Comparison of ENCODE assay signal across 8 cellular contexts in genomic region chr3:99532246-99532645, GRCh38.
DNase-seq lines count a peak whose midpoint lies in the region; ATAC-seq and TF ChIP-seq lines count a peak whose summit lies in the region.

No MANE protein-coding gene starts in this region.

- no peaks in the 10 kb centered on the region for H3K9me3 Mint-ChIP-seq in activated CD4-positive, alpha-beta memory T cell treated with anti-CD3 and anti-CD28 coated beads for 36 hours
- H3K9me3 Mint-ChIP-seq in activated CD4-positive, alpha-beta memory T cell treated with anti-CD3 and anti-CD28 coated beads, Interleukin-2, amount 10 ng/mL, durations not matched to agents 7 days and 5 days, result no peaks in the 10 kb centered on the region

- CTCF ChIA-PET in activated CD4-positive, alpha-beta memory T cell treated with anti-CD3 and anti-CD28 coated beads for 36 hours (lab: Charles Lee), result interaction anchor here (0.7 to 1.1 kb wide), 2 partner anchors 109 to 320 kb away, joined by 3 read pairs; no protein-coding TSS in a partner anchor
- CTCF ChIA-PET in activated CD4-positive, alpha-beta memory T cell treated with anti-CD3 and anti-CD28 coated beads, Interleukin-2, amount 10 ng/mL, durations not matched to agents 7 days and 5 days (lab: Charles Lee), result interaction anchor here (0.7 to 0.8 kb wide), 2 partner anchors 12 to 18 kb away, joined by 3 read pairs; no protein-coding TSS in a partner anchor

- H3K4ac ChIP-seq in mesenchymal stem cell (ENCODE audit: low read depth in 1 of 2, low read length in 2 of 2), result no peak overlapping the region

- POLR2A ChIA-PET in activated CD4-positive, alpha-beta memory T cell treated with anti-CD3 and anti-CD28 coated beads for 36 hours (lab: Charles Lee), result no interaction called here
- POLR2A ChIA-PET in activated CD4-positive, alpha-beta memory T cell treated with anti-CD3 and anti-CD28 coated beads, Interleukin-2, amount 10 ng/mL, durations not matched to agents 7 days and 5 days (lab: Charles Lee), result no interaction called here

- H3K18ac ChIP-seq in mesenchymal stem cell (ENCODE audit: low read depth in 1 of 2, low read length in 2 of 2), result peak overlapping the region; percentile 24 to 48

- peak; percentile 76 for TF ChIP-seq CTCF in HFF-Myc (IDR thresholded peaks at IDR 0.05; ENCODE audit: low read depth, low read length, missing control alignments)
- peak in 51 of 56 donors; percentile 21 to 66 (median 49) for TF ChIP-seq CTCF in dorsolateral prefrontal cortex (IDR thresholded peaks at IDR 0.05 in 54 of 56, conservative IDR thresholded peaks at IDR 0.05 in 2 of 56; ENCODE audit: low read depth in 1 of 56, partially characterized antibody in 56 of 56)

- H2AFZ ChIP-seq in mesenchymal stem cell (ENCODE audit: low read depth, low read length), result no peak overlapping the region

- no peak overlapping the region for H4K8ac ChIP-seq in mesenchymal stem cell (ENCODE audit: low read length)

- H3K14ac ChIP-seq in mesenchymal stem cell (ENCODE audit: low read length in 2 of 2), result no peak overlapping the region

- H3K9me3 ChIP-seq in mesenchymal stem cell (ENCODE audit: control insufficient read depth, low read length), result no peaks in the 10 kb centered on the region

- DNase-seq in activated CD4-positive, alpha-beta memory T cell treated with anti-CD3 and anti-CD28 coated beads for 36 hours, result peak; percentile 20
- no peak for DNase-seq in activated CD4-positive, alpha-beta memory T cell treated with anti-CD3 and anti-CD28 coated beads, Interleukin-2, amount 10 ng/mL, durations not matched to agents 7 days and 5 days
- DNase-seq in HFF-Myc (ENCODE audit: extremely low read depth, low read depth), result peak; percentile 39
- peak; percentile 54 for DNase-seq in NCI-H82 treated with DMSO at 0.1 percent for 48 hours (lab: John Stamatoyannopoulos, UW; ENCODE audit: unreplicated experiment)
- peak in 1 of 10 donors; percentile 20 for DNase-seq in dorsolateral prefrontal cortex
- peak; percentile 72 for DNase-seq in mesenchymal stem cell
- DNase-seq in NCI-H2107 (lab: John Stamatoyannopoulos, UW), result no peak

- no peak overlapping the region for H2BK120ac ChIP-seq in mesenchymal stem cell (ENCODE audit: low read depth, low read length)

- peaks cover 2% of the 10 kb centered on the region for H3K27me3 Mint-ChIP-seq in activated CD4-positive, alpha-beta memory T cell treated with anti-CD3 and anti-CD28 coated beads for 36 hours
- H3K27me3 Mint-ChIP-seq in activated CD4-positive, alpha-beta memory T cell treated with anti-CD3 and anti-CD28 coated beads, Interleukin-2, amount 10 ng/mL, durations not matched to agents 7 days and 5 days, result no peaks in the 10 kb centered on the region

- intact Hi-C loops in activated CD4-positive, alpha-beta memory T cell treated with anti-CD3 and anti-CD28 coated beads for 36 hours (cut with micrococcal nuclease), result no loop called here
- intact Hi-C loops in dorsolateral prefrontal cortex (cut with DNase I), result no loop called here

- H4K91ac ChIP-seq in mesenchymal stem cell (ENCODE audit: low read length), result no peak overlapping the region

- no peak for ATAC-seq in HG03039 (IDR thresholded peaks at IDR 0.05; ENCODE audit: unreplicated experiment)

- peaks cover 0 to 6% (median 0%) of the 10 kb centered on the region in 45 donors for H3K27me3 ChIP-seq in dorsolateral prefrontal cortex
- no peaks in the 10 kb centered on the region for H3K27me3 ChIP-seq in mesenchymal stem cell (ENCODE audit: control insufficient read depth in 1 of 2, insufficient read depth in 1 of 2, low read length in 2 of 2)

- H2BK12ac ChIP-seq in mesenchymal stem cell (ENCODE audit: low read length in 2 of 2), result no peak overlapping the region

- H2AK5ac ChIP-seq in mesenchymal stem cell (ENCODE audit: low read length, severe bottlenecking), result peak overlapping the region; percentile 81

- H3K4me2 ChIP-seq in mesenchymal stem cell (ENCODE audit: low read length, poor library complexity, severe bottlenecking), result no peak overlapping the region

- no peak overlapping the region for H2BK5ac ChIP-seq in mesenchymal stem cell (ENCODE audit: low read depth, low read length, poor library complexity, severe bottlenecking)

- H3K9ac ChIP-seq in mesenchymal stem cell (ENCODE audit: low read length), result no peak overlapping the region

- H3K79me1 ChIP-seq in mesenchymal stem cell (replicated peaks; ENCODE audit: low read length, poor library complexity, severe bottlenecking), result no peaks in the 10 kb centered on the region

- no peak overlapping the region for H3K4me3 ChIP-seq in HFF-Myc (replicated peaks; ENCODE audit: low read depth, low read length)
- H3K4me3 ChIP-seq in dorsolateral prefrontal cortex, result no peak overlapping the region
- H3K4me3 ChIP-seq in mesenchymal stem cell (ENCODE audit: insufficient read depth in 1 of 2, low read depth in 1 of 2, low read length in 2 of 2), result no peak overlapping the region

- 17% methylated on average over 1 of the region's 2 CpGs for WGBS in mesenchymal stem cell

- no peaks in the 10 kb centered on the region for H3K4me1 Mint-ChIP-seq in activated CD4-positive, alpha-beta memory T cell treated with anti-CD3 and anti-CD28 coated beads for 36 hours (ENCODE audit: low read depth)
- H3K4me1 Mint-ChIP-seq in activated CD4-positive, alpha-beta memory T cell treated with anti-CD3 and anti-CD28 coated beads, Interleukin-2, amount 10 ng/mL, durations not matched to agents 7 days and 5 days, result no peaks in the 10 kb centered on the region

- no peak overlapping the region for H3K4me3 Mint-ChIP-seq in activated CD4-positive, alpha-beta memory T cell treated with anti-CD3 and anti-CD28 coated beads for 36 hours
- H3K4me3 Mint-ChIP-seq in activated CD4-positive, alpha-beta memory T cell treated with anti-CD3 and anti-CD28 coated beads, Interleukin-2, amount 10 ng/mL, durations not matched to agents 7 days and 5 days, result no peak overlapping the region

- H3K36me3 ChIP-seq in mesenchymal stem cell (ENCODE audit: control insufficient read depth in 1 of 2, insufficient read depth in 2 of 2, low read depth in 1 of 2, low read length in 2 of 2), result no peaks in the 10 kb centered on the region

- H2BK15ac ChIP-seq in mesenchymal stem cell (ENCODE audit: low read depth, poor library complexity, severe bottlenecking), result no peak overlapping the region

- H3K4me1 ChIP-seq in mesenchymal stem cell (ENCODE audit: control insufficient read depth, insufficient read depth, low read depth, low read length), result peaks cover 1% of the 10 kb centered on the region

- H3K27ac ChIP-seq in dorsolateral prefrontal cortex, result no peak overlapping the region
- H3K27ac ChIP-seq in mesenchymal stem cell (ENCODE audit: low read length, poor library complexity, severe bottlenecking), result no peak overlapping the region

- H3K36me3 Mint-ChIP-seq in activated CD4-positive, alpha-beta memory T cell treated with anti-CD3 and anti-CD28 coated beads for 36 hours, result no peaks in the 10 kb centered on the region
- no peaks in the 10 kb centered on the region for H3K36me3 Mint-ChIP-seq in activated CD4-positive, alpha-beta memory T cell treated with anti-CD3 and anti-CD28 coated beads, Interleukin-2, amount 10 ng/mL, durations not matched to agents 7 days and 5 days (ENCODE audit: low read depth)

- H3K27ac Mint-ChIP-seq in activated CD4-positive, alpha-beta memory T cell treated with anti-CD3 and anti-CD28 coated beads for 36 hours, result no peak overlapping the region
- H3K27ac Mint-ChIP-seq in activated CD4-positive, alpha-beta memory T cell treated with anti-CD3 and anti-CD28 coated beads, Interleukin-2, amount 10 ng/mL, durations not matched to agents 7 days and 5 days, result no peak overlapping the region

- H3K23ac ChIP-seq in mesenchymal stem cell (ENCODE audit: low read length in 2 of 2), result no peak overlapping the region

Comparison
In these comparisons a context has a peak if more than half of its experiments do, and no peak if none do; other contexts are left out.
1. DNase-seq: peak in activated CD4-positive, alpha-beta memory T cell treated with anti-CD3 and anti-CD28 coated beads for 36 hours (single experiment), HFF-Myc (single experiment), NCI-H82 treated with DMSO at 0.1 percent for 48 hours (single experiment) and mesenchymal stem cell (single experiment); none in activated CD4-positive, alpha-beta memory T cell treated with anti-CD3 and anti-CD28 coated beads, Interleukin-2, amount 10 ng/mL, durations not matched to agents 7 days and 5 days (single experiment) and NCI-H2107 (single experiment).